Comparison of ENCODE assay signal across 9 cellular contexts in genomic region chr9:93061791-93062299, GRCh38. TPM values are rescaled to one million over a fixed set of nuclear protein-coding genes. Genes with fewer than 3 reads are reported as not detected.
DNase-seq lines count a peak whose midpoint lies in the region; ATAC-seq and TF ChIP-seq lines count a peak whose summit lies in the region.
"Had no signal": no experiment of that assay in that cellular context is flagged by ENCODE, and none has a peak within 500 bp of the region (broad histone marks: within the 10 kb centered on the region; RNA-seq: fewer than 3 reads in every experiment).

No MANE protein-coding gene starts in this region.

- TF ChIP-seq EP300 in upper lobe of left lung (IDR thresholded peaks at IDR 0.05) = no peak

- peak overlapping the region in 1 of 4 donors; percentile 54 for H3K27ac ChIP-seq in upper lobe of left lung
- H3K27ac ChIP-seq: VCaP had no signal

- H3K27me3 ChIP-seq in upper lobe of left lung = no peaks in the 10 kb centered on the region

- H3K9me3 Mint-ChIP-seq in activated CD4-positive, alpha-beta T cell treated with anti-CD3 and anti-CD28 coated beads for 36 hours (ENCODE audit: low read depth) = no peaks in the 10 kb centered on the region
- H3K9me3 Mint-ChIP-seq in activated T-helper 2 cell treated with anti-CD3 and anti-CD28 coated beads, Interferon-gamma antibody, Interleukin-2, Interleukin-4, amounts not matched to agents 10 μg/mL and 5 μg/mL and 100 μg/mL, durations not matched to agents 14 hours and 24 hours and 36 hours = no peaks in the 10 kb centered on the region
- H3K9me3 Mint-ChIP-seq in stimulated activated memory B cell treated with anti-CD40 and anti-IgM and Interleukin-4, amounts not matched to agents 10 μg/mL and 1 μg/mL and 100 μg/mL, for 72 hours = no peaks in the 10 kb centered on the region

- H3K9me3 ChIP-seq in upper lobe of left lung = no peaks in the 10 kb centered on the region

- CTCF ChIA-PET in activated CD4-positive, alpha-beta T cell treated with anti-CD3 and anti-CD28 coated beads for 36 hours (lab: Charles Lee) = interaction anchor here (1.2 kb wide), 1 partner anchor 105 kb away, joined by 3 read pairs; no protein-coding TSS in a partner anchor

- H3K27me3 Mint-ChIP-seq in activated CD4-positive, alpha-beta T cell treated with anti-CD3 and anti-CD28 coated beads for 36 hours = no peaks in the 10 kb centered on the region
- H3K27me3 Mint-ChIP-seq in activated T-helper 2 cell treated with anti-CD3 and anti-CD28 coated beads, Interferon-gamma antibody, Interleukin-2, Interleukin-4, amounts not matched to agents 10 μg/mL and 5 μg/mL and 100 μg/mL, durations not matched to agents 14 hours and 24 hours and 36 hours (ENCODE audit: low read depth) = no peaks in the 10 kb centered on the region
- no peaks in the 10 kb centered on the region for H3K27me3 Mint-ChIP-seq in stimulated activated memory B cell treated with anti-CD40 and anti-IgM and Interleukin-4, amounts not matched to agents 10 μg/mL and 1 μg/mL and 100 μg/mL, for 72 hours

- peaks cover 16 to 35% (median 30%) of the 10 kb centered on the region in 4 donors for H3K4me1 ChIP-seq in upper lobe of left lung

- H3K4me3 ChIP-seq in upper lobe of left lung = no peak overlapping the region

- intact Hi-C loops in activated CD4-positive, alpha-beta T cell treated with anti-CD3 and anti-CD28 coated beads for 36 hours (cut with DNase I, micrococcal nuclease) = loop anchor here (5.0 kb wide), 3 partner anchors 35 to 505 kb away; no protein-coding TSS in a partner anchor
- intact Hi-C loops in activated T-helper 2 cell treated with anti-CD3 and anti-CD28 coated beads, Interferon-gamma antibody, Interleukin-2, Interleukin-4, amounts not matched to agents 10 μg/mL and 5 μg/mL and 100 μg/mL, durations not matched to agents 14 hours and 24 hours and 36 hours (cut with micrococcal nuclease) = loop anchor here (5.0 kb wide), 4 partner anchors 70 to 390 kb away; partner anchors contain the start of genes FAM120A, FAM120AOS and NINJ1

- no peak for TF ChIP-seq CTCF in upper lobe of left lung (IDR thresholded peaks at IDR 0.05)

- no peak for ATAC-seq in activated CD4-positive, alpha-beta T cell treated with anti-CD3 and anti-CD28 coated beads for 36 hours
- ATAC-seq in HG03108 (IDR thresholded peaks at IDR 0.05; ENCODE audit: unreplicated experiment) (peak; percentile 31), upper lobe of left lung (ENCODE audit: low FRiP score in 2 of 2) (no peak)
- peak; percentile 59 for ATAC-seq in stimulated activated memory B cell treated with anti-CD40 and anti-IgM and Interleukin-4, amounts not matched to agents 10 μg/mL and 1 μg/mL and 100 μg/mL, for 72 hours

- POLR2A ChIA-PET in activated CD4-positive, alpha-beta T cell treated with anti-CD3 and anti-CD28 coated beads for 36 hours (lab: Charles Lee) = no interaction called here

- no peak for TF ChIP-seq POLR2A in upper lobe of left lung (IDR thresholded peaks at IDR 0.05)

- no peaks in the 10 kb centered on the region for H3K36me3 ChIP-seq in upper lobe of left lung

- H3K4me1 Mint-ChIP-seq in activated CD4-positive, alpha-beta T cell treated with anti-CD3 and anti-CD28 coated beads for 36 hours = peaks cover 77% of the 10 kb centered on the region
- peaks cover 53% of the 10 kb centered on the region for H3K4me1 Mint-ChIP-seq in activated T-helper 2 cell treated with anti-CD3 and anti-CD28 coated beads, Interferon-gamma antibody, Interleukin-2, Interleukin-4, amounts not matched to agents 10 μg/mL and 5 μg/mL and 100 μg/mL, durations not matched to agents 14 hours and 24 hours and 36 hours (ENCODE audit: low read depth)
- peaks cover 85% of the 10 kb centered on the region for H3K4me1 Mint-ChIP-seq in stimulated activated memory B cell treated with anti-CD40 and anti-IgM and Interleukin-4, amounts not matched to agents 10 μg/mL and 1 μg/mL and 100 μg/mL, for 72 hours

- peaks cover 30% of the 10 kb centered on the region for H3K36me3 Mint-ChIP-seq in activated CD4-positive, alpha-beta T cell treated with anti-CD3 and anti-CD28 coated beads for 36 hours (ENCODE audit: low read depth)
- peaks cover 33% of the 10 kb centered on the region for H3K36me3 Mint-ChIP-seq in activated T-helper 2 cell treated with anti-CD3 and anti-CD28 coated beads, Interferon-gamma antibody, Interleukin-2, Interleukin-4, amounts not matched to agents 10 μg/mL and 5 μg/mL and 100 μg/mL, durations not matched to agents 14 hours and 24 hours and 36 hours (ENCODE audit: low read depth)
- H3K36me3 Mint-ChIP-seq in stimulated activated memory B cell treated with anti-CD40 and anti-IgM and Interleukin-4, amounts not matched to agents 10 μg/mL and 1 μg/mL and 100 μg/mL, for 72 hours = peaks cover 12% of the 10 kb centered on the region

- 83 to 88% methylated on average over 16 of the region's 16 CpGs for WGBS in upper lobe of left lung, 2 donors

- DNase-seq in activated CD4-positive, alpha-beta T cell treated with anti-CD3 and anti-CD28 coated beads for 36 hours = peak; percentile 68
- no peak for DNase-seq in activated CD4-positive, alpha-beta T cell treated with anti-CD3 and anti-CD28 coated beads, Interleukin-2, amount 50 U/mL, for 4 hours
- no peak for DNase-seq in activated T-helper 2 cell treated with anti-CD3 and anti-CD28 coated beads, Interferon-gamma antibody, Interleukin-2, Interleukin-4, amounts not matched to agents 10 μg/mL and 5 μg/mL and 100 μg/mL, durations not matched to agents 14 hours and 24 hours and 36 hours (ENCODE audit: low spot score)
- DNase-seq in upper lobe of left lung (no peak), AML-193 (lab: John Stamatoyannopoulos, UW) (no peak), Kasumi-1 (lab: John Stamatoyannopoulos, UW) (no peak)

- peak overlapping the region; percentile 90 for H3K4me3 Mint-ChIP-seq in activated CD4-positive, alpha-beta T cell treated with anti-CD3 and anti-CD28 coated beads for 36 hours
- peak overlapping the region; percentile 90 for H3K4me3 Mint-ChIP-seq in activated T-helper 2 cell treated with anti-CD3 and anti-CD28 coated beads, Interferon-gamma antibody, Interleukin-2, Interleukin-4, amounts not matched to agents 10 μg/mL and 5 μg/mL and 100 μg/mL, durations not matched to agents 14 hours and 24 hours and 36 hours (ENCODE audit: low read depth)
- peak overlapping the region; percentile 89 for H3K4me3 Mint-ChIP-seq in stimulated activated memory B cell treated with anti-CD40 and anti-IgM and Interleukin-4, amounts not matched to agents 10 μg/mL and 1 μg/mL and 100 μg/mL, for 72 hours

- peak overlapping the region; percentile 98 for H3K27ac Mint-ChIP-seq in activated CD4-positive, alpha-beta T cell treated with anti-CD3 and anti-CD28 coated beads for 36 hours
- H3K27ac Mint-ChIP-seq in activated T-helper 2 cell treated with anti-CD3 and anti-CD28 coated beads, Interferon-gamma antibody, Interleukin-2, Interleukin-4, amounts not matched to agents 10 μg/mL and 5 μg/mL and 100 μg/mL, durations not matched to agents 14 hours and 24 hours and 36 hours = peak overlapping the region; percentile 96
- H3K27ac Mint-ChIP-seq in stimulated activated memory B cell treated with anti-CD40 and anti-IgM and Interleukin-4, amounts not matched to agents 10 μg/mL and 1 μg/mL and 100 μg/mL, for 72 hours = peak overlapping the region; percentile 100

RNA-seq across cellular contexts. Expression of gene SUSD3, which starts 3.3 kb away (rescaled TPM):
- 10 to 100 TPM; 51.4 to 57.9 TPM for total RNA-seq in activated CD4-positive, alpha-beta T cell treated with anti-CD3 and anti-CD28 coated beads for 36 hours
- total RNA-seq in activated T-helper 2 cell treated with anti-CD3 and anti-CD28 coated beads, Interferon-gamma antibody, Interleukin-2, Interleukin-4, amounts not matched to agents 10 μg/mL and 5 μg/mL and 100 μg/mL, durations not matched to agents 14 hours and 24 hours and 36 hours = 29.7 and 36.4 TPM in 2 replicates
- total RNA-seq in upper lobe of left lung = 10 to 100 TPM in 1 of 6 donors, 1 to 10 TPM in 5; 3.9 to 17.8 (median 5.2) TPM

RNA-seq across cellular contexts. Expression of gene CARD19, which starts 34.2 kb away (rescaled TPM):
- total RNA-seq in activated CD4-positive, alpha-beta T cell treated with anti-CD3 and anti-CD28 coated beads for 36 hours = 10 to 100 TPM; 39.6 to 44.4 TPM
- 52.6 and 57.2 TPM in 2 replicates for total RNA-seq in activated T-helper 2 cell treated with anti-CD3 and anti-CD28 coated beads, Interferon-gamma antibody, Interleukin-2, Interleukin-4, amounts not matched to agents 10 μg/mL and 5 μg/mL and 100 μg/mL, durations not matched to agents 14 hours and 24 hours and 36 hours
- 10 to 100 TPM; 34.7 to 92.3 (median 41.7) TPM for total RNA-seq in upper lobe of left lung

Comparison
In these comparisons a context has a peak if more than half of its experiments do, and no peak if none do; other contexts are left out.
1. ATAC-seq: peak in HG03108 (single experiment) and stimulated activated memory B cell treated with anti-CD40 and anti-IgM and Interleukin-4, amounts not matched to agents 10 μg/mL and 1 μg/mL and 100 μg/mL, for 72 hours (single experiment); none in activated CD4-positive, alpha-beta T cell treated with anti-CD3 and anti-CD28 coated beads for 36 hours (single experiment) and upper lobe of left lung (0 of 2).
2. Peak in every context shown above with its lines, with median percentiles within 50 percentile points of each other: H3K27ac Mint-ChIP-seq and H3K4me3 Mint-ChIP-seq.